In genomic region chr14:65486856-65487255, GRCh38 we compare ENCODE assay signal across 1 cellular context.
A peak's percentile ranks its signal among the peaks of the same experiment; 100 is the strongest.
TF ChIP-seq lines count a peak whose summit lies in the region.

No MANE protein-coding gene starts in this region.

TF ChIP-seq in HepG2, 621 proteins besides CTCF, POLR2A, EP300 and RAD21 (continued from another document):
- TF ChIP-seq, protein P1, sequence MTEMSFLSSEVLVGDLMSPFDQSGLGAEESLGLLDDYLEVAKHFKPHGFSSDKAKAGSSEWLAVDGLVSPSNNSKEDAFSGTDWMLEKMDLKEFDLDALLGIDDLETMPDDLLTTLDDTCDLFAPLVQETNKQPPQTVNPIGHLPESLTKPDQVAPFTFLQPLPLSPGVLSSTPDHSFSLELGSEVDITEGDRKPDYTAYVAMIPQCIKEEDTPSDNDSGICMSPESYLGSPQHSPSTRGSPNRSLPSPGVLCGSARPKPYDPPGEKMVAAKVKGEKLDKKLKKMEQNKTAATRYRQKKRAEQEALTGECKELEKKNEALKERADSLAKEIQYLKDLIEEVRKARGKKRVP (CRISPR knock-in tag; IDR thresholded peaks at IDR 0.05), result no peak
- TF ChIP-seq ZNF7 (CRISPR knock-in tag; IDR thresholded peaks at IDR 0.05), result no peak
- TF ChIP-seq STAG1 (CRISPR knock-in tag; IDR thresholded peaks at IDR 0.05), result peak; percentile 18; the same call in 1 of the 2 replicates
